ENCODE assay signal across 22 cellular contexts in the genomic region with DNA sequence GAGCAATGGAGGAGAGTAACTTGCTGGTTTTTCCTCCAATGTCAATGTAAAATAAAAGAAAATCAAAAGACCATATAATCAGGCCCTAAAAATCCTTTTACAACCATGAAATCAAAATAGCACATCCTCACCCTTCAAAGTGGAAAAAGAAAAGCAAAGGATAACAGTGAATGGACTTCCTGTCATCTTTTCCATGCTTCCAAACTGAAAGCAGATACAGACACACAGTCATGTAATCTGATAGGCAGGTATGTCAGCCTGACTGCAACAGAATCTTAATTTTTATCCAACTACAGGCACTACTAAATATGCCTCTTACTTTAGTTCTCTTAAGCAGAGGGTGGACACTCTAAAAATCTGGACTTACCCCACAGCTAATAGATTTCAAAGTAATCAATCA. TPM values are rescaled to one million over a fixed set of nuclear protein-coding genes. Genes with fewer than 3 reads are reported as not detected.
"Had no signal": no experiment of that assay in that cellular context is flagged by ENCODE, and none has a peak within 500 bp of the region (broad histone marks: within the 10 kb centered on the region; RNA-seq: fewer than 3 reads in every experiment).

No MANE protein-coding gene starts in this region.

- H3K4me3 Mint-ChIP-seq: activated CD4-positive, alpha-beta T cell treated with anti-CD3 and anti-CD28 coated beads, Interleukin-2, amount 10 ng/mL, durations not matched to agents 7 days and 5 days; activated CD8-positive, alpha-beta T cell treated with anti-CD3 and anti-CD28 coated beads for 36 hours; IgD-negative memory B cell had no signal

- H3K27me3 Mint-ChIP-seq: activated CD4-positive, alpha-beta T cell treated with anti-CD3 and anti-CD28 coated beads, Interleukin-2, amount 10 ng/mL, durations not matched to agents 7 days and 5 days; activated CD8-positive, alpha-beta T cell treated with anti-CD3 and anti-CD28 coated beads for 36 hours; IgD-negative memory B cell had no signal

- H3K9me3 ChIP-seq: breast epithelium had no signal

- H3K4me1 ChIP-seq: breast epithelium had no signal

- H3K4me1 Mint-ChIP-seq: IgD-negative memory B cell had no signal

- ATAC-seq: activated CD8-positive, alpha-beta T cell treated with anti-CD3 and anti-CD28 coated beads for 36 hours; activated naive CD4-positive, alpha-beta T cell treated with anti-CD3 and anti-CD28 coated beads, Interleukin-2, amount 50 U/mL, for 72 hours had no signal

- H3K27ac ChIP-seq: breast epithelium, VCaP had no signal

- H3K9me3 Mint-ChIP-seq: activated CD4-positive, alpha-beta T cell treated with anti-CD3 and anti-CD28 coated beads, Interleukin-2, amount 10 ng/mL, durations not matched to agents 7 days and 5 days; activated CD8-positive, alpha-beta T cell treated with anti-CD3 and anti-CD28 coated beads for 36 hours; activated naive CD4-positive, alpha-beta T cell treated with anti-CD3 and anti-CD28 coated beads, Interleukin-2, amount 50 U/mL, for 72 hours; IgD-negative memory B cell had no signal

- DNase-seq: activated CD4-positive, alpha-beta T cell treated with anti-CD3 and anti-CD28 coated beads, Interleukin-2, amount 10 ng/mL, durations not matched to agents 7 days and 5 days; activated CD4-positive, CD25-positive, alpha-beta regulatory T cell; activated CD8-positive, alpha-beta memory T cell treated with anti-CD3 and anti-CD28 coated beads, Interleukin-2, amount 50 U/mL, for 4 hours; activated CD8-positive, alpha-beta T cell treated with anti-CD3 and anti-CD28 coated beads for 36 hours; activated effector memory CD4-positive, alpha-beta T cell treated with anti-CD3 and anti-CD28 coated beads, Interleukin-2, amount 50 U/mL, for 16 hours; activated naive CD4-positive, alpha-beta T cell treated with Interleukin-2 at 50 U/mL for 16 hours; aorta; caudate nucleus; KG1; NCI-H1092; NCI-H1417; NCI-H1930; NCI-H446 treated with DMSO at 0.1 percent for 48 hours; NCI-H524 treated with DMSO at 0.1 percent for 48 hours; NCI-H748 treated with DMSO at 0.1 percent for 48 hours; SIG-M5; T-helper 1 cell had no signal

- H3K36me3 Mint-ChIP-seq: activated naive CD4-positive, alpha-beta T cell treated with anti-CD3 and anti-CD28 coated beads, Interleukin-2, amount 50 U/mL, for 72 hours had no signal

- H3K27ac Mint-ChIP-seq: activated CD4-positive, alpha-beta T cell treated with anti-CD3 and anti-CD28 coated beads, Interleukin-2, amount 10 ng/mL, durations not matched to agents 7 days and 5 days; activated CD8-positive, alpha-beta T cell treated with anti-CD3 and anti-CD28 coated beads for 36 hours; activated naive CD4-positive, alpha-beta T cell treated with anti-CD3 and anti-CD28 coated beads, Interleukin-2, amount 50 U/mL, for 72 hours; IgD-negative memory B cell had no signal

- H3K4me3 ChIP-seq: breast epithelium had no signal

- H3K27me3 ChIP-seq: breast epithelium had no signal

- H3K36me3 ChIP-seq: breast epithelium had no signal

RNA-seq across cellular contexts. Expression of a gene that starts 27.8 kb away (rescaled TPM):
- total RNA-seq: T-helper 2 cell treated with Interferon-gamma antibody and Interleukin-4, amounts not matched to agents 100 ng/mL and 5 ng/mL, for 36 hours had no signal
